24 cellular contexts compared by ENCODE assay signal in the genomic region with DNA sequence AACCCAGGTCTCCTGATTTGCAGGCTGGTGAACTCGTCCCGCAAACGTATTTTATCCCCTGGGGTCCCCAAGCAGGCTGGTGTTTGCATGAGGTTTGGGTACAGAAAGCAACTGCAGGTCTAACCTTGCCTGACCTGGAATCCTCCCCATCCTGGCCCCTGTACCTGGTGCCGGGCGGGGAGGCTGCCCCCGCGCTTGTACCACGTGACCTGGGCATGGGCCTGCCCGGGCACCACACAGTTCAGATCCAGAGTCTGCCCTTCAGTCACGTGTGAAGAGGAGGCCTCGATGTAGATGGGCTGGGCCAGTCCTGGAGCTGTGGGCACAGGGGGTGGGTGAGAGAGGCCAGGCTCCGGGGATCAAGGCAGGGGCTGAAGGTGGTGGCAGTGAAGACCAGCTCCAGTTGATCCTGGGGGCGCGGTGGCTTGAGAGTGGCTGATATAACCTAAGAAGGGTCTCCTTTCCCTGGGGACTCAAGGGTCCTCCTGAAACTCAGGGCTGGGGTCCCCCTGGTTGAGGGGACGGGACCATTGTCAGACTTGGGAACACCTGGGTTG. TPM values are rescaled to one million over a fixed set of nuclear protein-coding genes. Genes with fewer than 3 reads are reported as not detected.
DNase-seq lines count a peak whose midpoint lies in the region; ATAC-seq, FAIRE-seq and TF ChIP-seq lines count a peak whose summit lies in the region.
"Had no signal": no experiment of that assay in that cellular context is flagged by ENCODE, and none has a peak within 500 bp of the region (broad histone marks: within the 10 kb centered on the region; RNA-seq: fewer than 3 reads in every experiment).

No MANE protein-coding gene starts in this region.

- H3K79me2 ChIP-seq in GM12878 (ENCODE audit: control insufficient read depth, insufficient read depth, low read length), result no peaks in the 10 kb centered on the region

- FAIRE-seq in GM12878 (lab: Jason Lieb, UNC), result no peak
- FAIRE-seq: A204.1, D721Med, GM12892, H54 had no signal

- H2AFZ ChIP-seq in GM12878 (ENCODE audit: control insufficient read depth, low read depth, low read length), result no peak overlapping the region

- intact Hi-C loops in GM12878 (cut with micrococcal nuclease; ENCODE audit: unreplicated experiment), result no loop called here
- intact Hi-C loops in upper lobe of right lung (cut with DNase I), result no loop called here

- H3K36me3 ChIP-seq in GM12878 (ENCODE audit: control insufficient read depth in 2 of 2, insufficient read depth in 2 of 2, low read length in 1 of 2), result no peaks in the 10 kb centered on the region
- peaks cover 99% of the 10 kb centered on the region for H3K36me3 ChIP-seq in upper lobe of right lung

- no peaks in the 10 kb centered on the region for H3K27me3 ChIP-seq in GM12878 (replicated peaks in 1 of 2; ENCODE audit: control insufficient read depth in 2 of 2, insufficient read depth in 2 of 2, low read length in 1 of 2)
- H3K27me3 ChIP-seq in upper lobe of right lung, result no peaks in the 10 kb centered on the region
- H3K27me3 ChIP-seq: BLaER1 had no signal

- RAD21 ChIA-PET in GM12878 (lab: Charles Lee; ENCODE audit: unreplicated experiment), result no interaction called here

- CTCF ChIA-PET in GM12878 (lab: Yijun Ruan, JAX), result interaction anchor here (0.6 kb wide), 1 partner anchor 307 kb away, joined by 5 read pairs; no protein-coding TSS in a partner anchor

- H3K27ac ChIP-seq in GM12878 (ENCODE audit: control insufficient read depth, insufficient read depth), result no peak overlapping the region
- H3K27ac ChIP-seq in upper lobe of right lung, result no peak overlapping the region
- H3K27ac ChIP-seq: 22Rv1, BLaER1, C4-2B had no signal

- H3K4me1 ChIP-seq in GM12878 (ENCODE audit: control insufficient read depth, insufficient read depth, low read length), result no peaks in the 10 kb centered on the region
- no peaks in the 10 kb centered on the region for H3K4me1 ChIP-seq in upper lobe of right lung
- H3K4me1 ChIP-seq: BLaER1, Caco-2, HAP-1 had no signal

- WGBS in GM12878 (ENCODE audit: insufficient coverage, insufficient replicate concordance, low lambda C conversion rate, missing lambda C conversion rate), result 41% methylated on average over 15 of the region's 15 CpGs

- H3K9me3 ChIP-seq in GM12878 (replicated peaks; ENCODE audit: control insufficient read depth, insufficient read depth, low read length) (no peaks in the 10 kb centered on the region), upper lobe of right lung (no peaks in the 10 kb centered on the region)
- H3K9me3 ChIP-seq: BLaER1, Caco-2, HAP-1 had no signal

- DNase-seq in activated CD8-positive, alpha-beta memory T cell treated with anti-CD3 and anti-CD28 coated beads, Interleukin-2, amount 50 U/mL, for 4 hours, result peak; percentile 6
- no peak for DNase-seq in activated CD8-positive, alpha-beta memory T cell treated with anti-CD3 and anti-CD28 coated beads for 24 hours
- no peak for DNase-seq in GM12878 (ENCODE audit: low read depth, low spot score)
- DNase-seq in left lobe of liver (ENCODE audit: low spot score), result peak; percentile 42
- peak; percentile 63 for DNase-seq in upper lobe of right lung
- DNase-seq in G401 (ENCODE audit: low spot score), result no peak
- DNase-seq in NCI-H1417 (lab: John Stamatoyannopoulos, UW), result no peak
- no peak for DNase-seq in NCI-H187 treated with DMSO at 0.1 percent for 48 hours (lab: John Stamatoyannopoulos, UW)
- DNase-seq: Caco-2; CD4-positive, CD25-positive, alpha-beta regulatory T cell; CD8-positive, alpha-beta T cell; DMS 273 treated with DMSO at 0.1 percent for 48 hours; DMS79; EL; GF-D8; GOT3 had no signal

- POLR2A ChIA-PET in GM12878 (lab: Charles Lee), result no interaction called here

- no peak for TF ChIP-seq EP300 in GM12878 (IDR thresholded peaks at IDR 0.05; ENCODE audit: borderline replicate concordance in 1 of 2, control insufficient read depth in 1 of 2, low read depth in 2 of 2, low read length in 2 of 2)

- TF ChIP-seq CTCF in GM12878 (IDR thresholded peaks at IDR 0.05 in 2 of 3, conservative IDR thresholded peaks at IDR 0.05 in 1 of 3; ENCODE audit: control insufficient read depth in 2 of 3, extremely low read depth in 1 of 3, insufficient read depth in 1 of 3, low read depth in 3 of 3, low read length in 3 of 3) (no peak), upper lobe of right lung (IDR thresholded peaks at IDR 0.05) (no peak)

- no peak overlapping the region for H3K9ac ChIP-seq in GM12878 (ENCODE audit: control insufficient read depth, insufficient read depth, low read length)
- H3K9ac ChIP-seq: BLaER1 had no signal

- H4K20me1 ChIP-seq in GM12878 (ENCODE audit: control insufficient read depth, insufficient read depth), result no peaks in the 10 kb centered on the region
- H4K20me1 ChIP-seq: BLaER1 had no signal

- H3K4me2 ChIP-seq in GM12878 (ENCODE audit: control insufficient read depth, insufficient read depth), result no peak overlapping the region
- H3K4me2 ChIP-seq: BLaER1 had no signal

- SMC1A ChIA-PET in GM12878 (lab: Charles Lee; ENCODE audit: uncharacterized antibody, unreplicated experiment), result no interaction called here

- no peak for ATAC-seq in GM12878
- ATAC-seq in left lobe of liver, result no peak
- ATAC-seq in upper lobe of right lung, result no peak
- ATAC-seq: CD8-positive, alpha-beta T cell had no signal

- H3K4me3 ChIP-seq in GM12878, result no peak overlapping the region
- H3K4me3 ChIP-seq in upper lobe of right lung, result no peak overlapping the region
- H3K4me3 ChIP-seq: BLaER1, HAP-1 had no signal

- no peak for TF ChIP-seq POLR2A in GM12878 (IDR thresholded peaks at IDR 0.05; ENCODE audit: low read depth, low read length)

- TF ChIP-seq RAD21 in GM12878 (IDR thresholded peaks at IDR 0.05; ENCODE audit: insufficient read depth, low read depth, low read length), result no peak

- in situ Hi-C loops in GM12878 (cut with MboI) (no loop called here), G401 (cut with HindIII; ENCODE audit: low sequenced_read_pairs) (no loop called here)

- no TSS peak for BruUV-seq in GM12878 (replicated peaks; lab: Mats Ljungman, UMichigan)

TF ChIP-seq in GM12878, 131 proteins besides CTCF, POLR2A, EP300 and RAD21:
- TF ChIP-seq ZNF274 (IDR thresholded peaks at IDR 0.05; ENCODE audit: insufficient read depth, insufficient read length) (no peak), USF1 (IDR thresholded peaks at IDR 0.05; ENCODE audit: borderline replicate concordance, extremely low read length, insufficient read depth, low read depth, low read length) (peak; percentile 40)

RNA-seq across cellular contexts. Expression of gene LDLRAD2, which starts 30.6 kb away (rescaled TPM):
- not detected in 2 replicates for total RNA-seq in GM12878 (2013; cell fraction: nucleolus; rRNA removed)
- total RNA-seq in GM12878 (2014; rRNA removed), result 0.23 TPM in 1 of 2 replicates, not detected in the other
- not detected in 2 replicates for total RNA-seq in GM12878 (2014; rRNA removed; fragmentation: Illumina TruSeq; extraction: Trizol)
- 0.08 TPM in 1 of 2 replicates, not detected in the other for total RNA-seq in GM12878 (2021)
- polyA plus RNA-seq in GM12878 (2011; ENCODE audit: low read depth), result not detected
- polyA plus RNA-seq in GM12878 (2011; rRNA removed), result not detected in 2 replicates
- polyA plus RNA-seq in GM12878 (2011; cell fraction: cytosol; rRNA removed), result 0.01 TPM in 1 of 2 replicates, not detected in the other
- polyA plus RNA-seq in GM12878 (2011; cell fraction: nucleus; rRNA removed), result 0.04 and 0.06 TPM in 2 replicates
- 0.13 and 0.28 TPM in 2 replicates for polyA plus RNA-seq in GM12878 (2012)
- polyA plus RNA-seq in GM12878 (2014; fragmentation: Illumina TruSeq; extraction: Trizol), result not detected in 2 replicates
- polyA plus RNA-seq in GM12878 (2014; fragmentation: Nextera tagmentation; extraction: Ambion mirVana), result under 1 TPM in 1 of 2 experiments, not detected in 1; 0.11 TPM
- polyA plus RNA-seq in GM12878 (2014; rRNA removed), result 0.04 TPM in 1 of 2 replicates, not detected in the other
- not detected for polyA plus RNA-seq in GM12878 (2016; fragmentation: Nextera tagmentation; extraction: Ambion mirVana)
- polyA minus RNA-seq in GM12878 (2011; rRNA and poly(A)+ RNA removed), result not detected in 2 replicates
- polyA minus RNA-seq in GM12878 (2011; cell fraction: cytosol; rRNA and poly(A)+ RNA removed), result not detected in 2 replicates
- not detected in 2 replicates for polyA minus RNA-seq in GM12878 (2011; cell fraction: nucleus; rRNA and poly(A)+ RNA removed)
- total RNA-seq in left lobe of liver, result not detected
- total RNA-seq in upper lobe of right lung, result 0.38 TPM
- total RNA-seq in G401 (2014; rRNA removed; shearing (Covaris generic)), result not detected in 2 replicates
- total RNA-seq: Caco-2; CD8-positive, alpha-beta T cell had no signal
- polyA plus RNA-seq: CD4-positive, CD25-positive, alpha-beta regulatory T cell had no signal

RNA-seq across cellular contexts. Expression of gene USP48, which starts 59.7 kb away (rescaled TPM):
- total RNA-seq in GM12878 (2013; cell fraction: nucleolus; rRNA removed), result 676 and 708 TPM in 2 replicates
- 59.0 and 70.8 TPM in 2 replicates for total RNA-seq in GM12878 (2014; rRNA removed)
- 69.9 and 80.4 TPM in 2 replicates for total RNA-seq in GM12878 (2014; rRNA removed; fragmentation: Illumina TruSeq; extraction: Trizol)
- total RNA-seq in GM12878 (2021), result 96.6 and 99.3 TPM in 2 replicates
- polyA plus RNA-seq in GM12878 (2011; ENCODE audit: low read depth), result 58.8 TPM
- polyA plus RNA-seq in GM12878 (2011; rRNA removed), result 104 and 161 TPM in 2 replicates
- polyA plus RNA-seq in GM12878 (2011; cell fraction: cytosol; rRNA removed), result 28.8 and 36.5 TPM in 2 replicates
- polyA plus RNA-seq in GM12878 (2011; cell fraction: nucleus; rRNA removed), result 106 and 121 TPM in 2 replicates
- polyA plus RNA-seq in GM12878 (2012), result 83.2 and 96.2 TPM in 2 replicates
- 81.1 and 116 TPM in 2 replicates for polyA plus RNA-seq in GM12878 (2014; fragmentation: Illumina TruSeq; extraction: Trizol)
- polyA plus RNA-seq in GM12878 (2014; fragmentation: Nextera tagmentation; extraction: Ambion mirVana), result 10 to 100 TPM; 21.2 to 39.0 TPM
- polyA plus RNA-seq in GM12878 (2014; rRNA removed), result 53.9 and 68.2 TPM in 2 replicates
- 100 to 1,000 TPM in 1 of 2 experiments, 10 to 100 TPM in 1; 95.2 to 115 TPM for polyA plus RNA-seq in GM12878 (2016; fragmentation: Nextera tagmentation; extraction: Ambion mirVana)
- 75.9 and 98.8 TPM in 2 replicates for polyA minus RNA-seq in GM12878 (2011; rRNA and poly(A)+ RNA removed)
- 30.8 and 37.0 TPM in 2 replicates for polyA minus RNA-seq in GM12878 (2011; cell fraction: cytosol; rRNA and poly(A)+ RNA removed)
- 81.0 and 94.2 TPM in 2 replicates for polyA minus RNA-seq in GM12878 (2011; cell fraction: nucleus; rRNA and poly(A)+ RNA removed)
- total RNA-seq in left lobe of liver, result 22.7 TPM
- 56.4 TPM for total RNA-seq in upper lobe of right lung
- 21.5 and 29.5 TPM in 2 replicates for total RNA-seq in G401 (2014; rRNA removed; shearing (Covaris generic))

Comparison
In these comparisons a context has a peak if more than half of its experiments do, and no peak if none do; other contexts are left out.
1. DNase-seq: peak in activated CD8-positive, alpha-beta memory T cell treated with anti-CD3 and anti-CD28 coated beads, Interleukin-2, amount 50 U/mL, for 4 hours (single experiment), left lobe of liver (single experiment) and upper lobe of right lung (single experiment); none in activated CD8-positive, alpha-beta memory T cell treated with anti-CD3 and anti-CD28 coated beads for 24 hours (single experiment), GM12878 (single experiment), G401 (single experiment), NCI-H1417 (0 of 3) and NCI-H187 treated with DMSO at 0.1 percent for 48 hours (single experiment).